In genomic region chr5:176379881-176380280, GRCh38 we compare ENCODE assay signal across 21 cellular contexts. TPM values are rescaled to one million over a fixed set of nuclear protein-coding genes. Genes with fewer than 3 reads are reported as not detected.
DNase-seq lines count a peak whose midpoint lies in the region; ATAC-seq, FAIRE-seq and TF ChIP-seq lines count a peak whose summit lies in the region.
"Had no signal": no experiment of that assay in that cellular context is flagged by ENCODE, and none has a peak within 500 bp of the region (broad histone marks: within the 10 kb centered on the region; RNA-seq: fewer than 3 reads in every experiment).

No MANE protein-coding gene starts in this region.

- H4K91ac ChIP-seq in trophoblast cell (ENCODE audit: low read depth, low read length), result no peak overlapping the region

- H3K9me1 ChIP-seq in K562 (ENCODE audit: control insufficient read depth, insufficient read depth, low read length), result no peaks in the 10 kb centered on the region

- no peak overlapping the region for H3K4ac ChIP-seq in trophoblast cell (ENCODE audit: low read depth, low read length)

- peak; percentile 51 for ATAC-seq in GM18498 (IDR thresholded peaks at IDR 0.05; ENCODE audit: unreplicated experiment)
- ATAC-seq in HG02678 (IDR thresholded peaks at IDR 0.05; ENCODE audit: unreplicated experiment), result peak; percentile 47
- no peak for ATAC-seq in K562
- ATAC-seq: activated CD4-positive, CD25-positive, alpha-beta regulatory T cell treated with anti-CD3 and anti-CD28 coated beads, Interleukin-2, amount 50 U/mL, for 24 hours had no signal

- BruUV-seq in K562 (replicated peaks; lab: Mats Ljungman, UMichigan), result no TSS peak

- no peak for TF ChIP-seq EP300 in K562 (IDR thresholded peaks at IDR 0.05; ENCODE audit: low read length)

- H3K27me3 ChIP-seq in K562 (ENCODE audit: control insufficient read depth in 2 of 2, insufficient read depth in 2 of 2, low read length in 2 of 2) (no peaks in the 10 kb centered on the region), trophoblast cell (ENCODE audit: insufficient read depth, low read length) (no peaks in the 10 kb centered on the region)
- H3K27me3 ChIP-seq: Peyer's patch, right atrium auricular region had no signal

- no peak overlapping the region for H3K9ac ChIP-seq in K562 (ENCODE audit: insufficient read depth in 1 of 2, low read depth in 2 of 2, low read length in 2 of 2)
- no peak overlapping the region for H3K9ac ChIP-seq in trophoblast cell (ENCODE audit: low read length)

- no peak overlapping the region for H3K18ac ChIP-seq in trophoblast cell (ENCODE audit: low read length)

- POLR2A ChIA-PET in K562 (lab: Yijun Ruan, JAX), result interaction anchor here (0.9 to 1.2 kb wide), 2 partner anchors 12 to 86 kb away, joined by 4 read pairs; no protein-coding TSS in a partner anchor

- in situ Hi-C loops in K562 (cut with MboI), result no loop called here

- no peak for FAIRE-seq in K562 (lab: Jason Lieb, UNC)
- FAIRE-seq: G401.6 had no signal

- no peak for TF ChIP-seq CTCF in K562 (IDR thresholded peaks at IDR 0.05 in 2 of 3, conservative IDR thresholded peaks at IDR 0.05 in 1 of 3; ENCODE audit: insufficient read depth in 2 of 3, low read depth in 1 of 3, low read length in 3 of 3)

- H4K20me1 ChIP-seq in K562 (replicated peaks; ENCODE audit: control insufficient read depth, insufficient read depth, low read length), result no peaks in the 10 kb centered on the region

- H2AK5ac ChIP-seq in trophoblast cell (ENCODE audit: low read length), result no peak overlapping the region

- H2AFZ ChIP-seq in K562 (ENCODE audit: low read depth, low read length) (no peak overlapping the region), trophoblast cell (ENCODE audit: insufficient read depth, low read length, poor library complexity) (no peak overlapping the region)

- H3K79me1 ChIP-seq in trophoblast cell (ENCODE audit: low read length), result no peaks in the 10 kb centered on the region

- no peak for TF ChIP-seq POLR2A in K562 (conservative IDR thresholded peaks at IDR 0.05)

- H3K27ac ChIP-seq in K562 (ENCODE audit: extremely low read depth, low read depth, low read length), result no peak overlapping the region
- H3K27ac ChIP-seq in trophoblast cell (ENCODE audit: low read depth, low read length), result no peak overlapping the region
- H3K27ac ChIP-seq: HL-60, Peyer's patch had no signal

- H3K36me3 ChIP-seq in K562 (ENCODE audit: control insufficient read depth, insufficient read depth, low read length) (peaks cover 49% of the 10 kb centered on the region), trophoblast cell (ENCODE audit: control insufficient read depth in 1 of 2, insufficient read depth in 2 of 2, low read length in 2 of 2) (peaks cover 27 to 34% of the 10 kb centered on the region in 2 experiments)

- H4K8ac ChIP-seq in trophoblast cell (ENCODE audit: low read depth, low read length), result no peak overlapping the region

- H3K4me2 ChIP-seq in K562 (ENCODE audit: insufficient read depth, low read length), result no peak overlapping the region
- no peak overlapping the region for H3K4me2 ChIP-seq in trophoblast cell (ENCODE audit: low read length)

- CTCF ChIA-PET in K562 (lab: Yijun Ruan, JAX; ENCODE audit: low intra/inter-chr PET ratio), result no interaction called here

- H3K4me1 ChIP-seq in K562 (replicated peaks in 1 of 2; ENCODE audit: control insufficient read depth in 2 of 2, insufficient read depth in 2 of 2, low read length in 2 of 2) (peaks cover 0 to 4% of the 10 kb centered on the region in 2 experiments; a peak in 1 of 5 replicates), trophoblast cell (ENCODE audit: control insufficient read depth in 1 of 2, insufficient read depth in 2 of 2, low read length in 2 of 2) (no peaks in the 10 kb centered on the region)
- H3K4me1 ChIP-seq: Peyer's patch had no signal

- no peak overlapping the region for H3K14ac ChIP-seq in trophoblast cell (ENCODE audit: low read length)

- H3K79me2 ChIP-seq in K562 (ENCODE audit: control insufficient read depth, insufficient read depth, low read length) (peaks cover 2% of the 10 kb centered on the region; the same call in 1 of the 3 replicates), trophoblast cell (ENCODE audit: control insufficient read depth, insufficient read depth, low read length, poor library complexity) (no peaks in the 10 kb centered on the region)

- no peaks in the 10 kb centered on the region for H3K9me3 ChIP-seq in K562 (replicated peaks; ENCODE audit: control insufficient read depth, insufficient read depth, low read depth, low read length)
- H3K9me3 ChIP-seq in trophoblast cell (ENCODE audit: insufficient read depth, low read depth, low read length), result peaks cover 5% of the 10 kb centered on the region
- H3K9me3 ChIP-seq: Peyer's patch, right atrium auricular region had no signal

- no peak overlapping the region for H2BK5ac ChIP-seq in trophoblast cell (ENCODE audit: low read depth, low read length, poor library complexity)

- DNase-seq in NAMALWA (ENCODE audit: low spot score) (peak; percentile 55), K562 (ENCODE audit: extremely low read depth in 1 of 4, low spot score in 3 of 4) (no peak), inferior parietal cortex (ENCODE audit: extremely low spot score) (no peak), NCI-H146 treated with DMSO at 0.1 percent for 48 hours (lab: John Stamatoyannopoulos, UW; ENCODE audit: unreplicated experiment) (no peak), trophoblast cell (no peak)
- no peak for DNase-seq in activated CD4-positive, alpha-beta T cell treated with anti-CD3 and anti-CD28 coated beads, Interleukin-2, amount 50 U/mL, for 48 hours
- DNase-seq: activated CD8-positive, alpha-beta memory T cell treated with anti-CD3 and anti-CD28 coated beads, Interleukin-2, amount 50 U/mL, for 48 hours; activated naive CD4-positive, alpha-beta T cell treated with anti-CD3 and anti-CD28 coated beads, Interleukin-2, amount 10 ng/mL, durations not matched to agents 7 days and 5 days; Calu3; glutamatergic neuron; H7; NCI-H1436 treated with DMSO at 0.1 percent for 48 hours; NCI-H226; Peyer's patch; stimulated activated CD4-positive, alpha-beta T cell treated with anti-CD3 and anti-CD28 coated beads, Interleukin-2, amount 100 ng/mL, for 24 hours had no signal

- TF ChIP-seq RAD21 in K562 (CRISPR knock-in tag; conservative IDR thresholded peaks at IDR 0.05 in 1 of 2, IDR thresholded peaks at IDR 0.05 in 1 of 2), result no peak

- H3K4me3 ChIP-seq in K562 (no peak overlapping the region), trophoblast cell (ENCODE audit: low read depth, low read length) (no peak overlapping the region)
- H3K4me3 ChIP-seq: Peyer's patch, right atrium auricular region had no signal

- H4K12ac ChIP-seq in trophoblast cell (ENCODE audit: low read depth, low read length), result no peak overlapping the region

- intact Hi-C loops in K562 (cut with micrococcal nuclease), result no loop called here

- no peak overlapping the region for H2BK120ac ChIP-seq in trophoblast cell (ENCODE audit: insufficient read depth, low read length, poor library complexity)

- no peak overlapping the region for H2BK12ac ChIP-seq in trophoblast cell (ENCODE audit: low read length)

- WGBS in K562 (ENCODE audit: insufficient coverage, low coverage, missing lambda C conversion rate), result 51% methylated on average over 3 of the region's 3 CpGs
- no CpG with 5 or more reads among the region's 3 CpGs for WGBS in trophoblast cell (ENCODE audit: extremely low coverage, insufficient coverage, insufficient read length)

- H3K23ac ChIP-seq in trophoblast cell (ENCODE audit: low read length), result no peak overlapping the region

RNA-seq across cellular contexts. Expression of gene NOP16, which starts 8.5 kb away (rescaled TPM):
- total RNA-seq in K562 (2011; cell fraction: chromatin; rRNA removed; ENCODE audit: low replicate concordance), result 76.0 and 149 TPM in 2 replicates
- 135 and 143 TPM in 2 replicates for total RNA-seq in K562 (2011; cell fraction: nucleolus; rRNA removed)
- total RNA-seq in K562 (2011; cell fraction: nucleoplasm; rRNA removed), result 111 and 128 TPM in 2 replicates
- total RNA-seq in K562 (2014; rRNA removed), result 92.5 and 116 TPM in 2 replicates
- total RNA-seq in K562 (2014; rRNA removed; fragmentation: Illumina TruSeq; extraction: Trizol), result 80.3 and 98.2 TPM in 2 replicates
- 143 and 148 TPM in 2 replicates for total RNA-seq in K562 (2015; rRNA removed; fragmentation: Illumina TruSeq; extraction: Trizol)
- total RNA-seq in K562 (2021), result 116 and 120 TPM in 2 replicates
- polyA plus RNA-seq in K562 (2011; rRNA removed), result 121 and 136 TPM in 2 replicates
- polyA plus RNA-seq in K562 (2011; cell fraction: cytosol; rRNA removed), result 104 and 115 TPM in 2 replicates
- 133 and 168 TPM in 2 replicates for polyA plus RNA-seq in K562 (2011; cell fraction: nucleus; rRNA removed)
- polyA plus RNA-seq in K562 (2012), result 49.6 and 125 TPM in 2 replicates
- polyA plus RNA-seq in K562 (2014; fragmentation: Illumina TruSeq; extraction: Trizol), result 161 and 166 TPM in 2 replicates
- polyA plus RNA-seq in K562 (2014; fragmentation: Nextera tagmentation; extraction: Ambion mirVana), result 100 to 1,000 TPM; 183 to 342 TPM
- polyA plus RNA-seq in K562 (2014; rRNA removed), result 174 and 221 TPM in 2 replicates
- polyA minus RNA-seq in K562 (2011; rRNA and poly(A)+ RNA removed), result 60.7 and 71.9 TPM in 2 replicates
- 42.1 and 58.9 TPM in 2 replicates for polyA minus RNA-seq in K562 (2011; cell fraction: cytosol; rRNA and poly(A)+ RNA removed)
- 83.7 and 100 TPM in 2 replicates for polyA minus RNA-seq in K562 (2011; cell fraction: nucleus; rRNA and poly(A)+ RNA removed)
- 27.9 and 28.9 TPM in 2 replicates for polyA plus RNA-seq in trophoblast cell (2013)

RNA-seq across cellular contexts. Expression of gene HIGD2A, which starts 8.7 kb away (rescaled TPM):
- total RNA-seq in K562 (2011; cell fraction: chromatin; rRNA removed; ENCODE audit: low replicate concordance), result 8.9 and 23.0 TPM in 2 replicates
- total RNA-seq in K562 (2011; cell fraction: nucleolus; rRNA removed), result 31.7 and 39.2 TPM in 2 replicates
- total RNA-seq in K562 (2011; cell fraction: nucleoplasm; rRNA removed), result 38.3 and 59.1 TPM in 2 replicates
- total RNA-seq in K562 (2014; rRNA removed) (193 and 230 TPM in 2 replicates), K562 (2014; rRNA removed; fragmentation: Illumina TruSeq; extraction: Trizol) (86.1 and 94.7 TPM in 2 replicates), K562 (2015; rRNA removed; fragmentation: Illumina TruSeq; extraction: Trizol) (161 and 163 TPM in 2 replicates), K562 (2021) (150 and 154 TPM in 2 replicates)
- polyA plus RNA-seq in K562 (2011; rRNA removed) (121 and 166 TPM in 2 replicates), K562 (2014; fragmentation: Illumina TruSeq; extraction: Trizol) (144 and 249 TPM in 2 replicates), K562 (2014; fragmentation: Nextera tagmentation; extraction: Ambion mirVana) (100 to 1,000 TPM; 232 to 235 TPM), K562 (2014; rRNA removed) (264 and 272 TPM in 2 replicates)
- polyA plus RNA-seq in K562 (2011; cell fraction: cytosol; rRNA removed), result 306 and 470 TPM in 2 replicates
- 70.5 and 75.2 TPM in 2 replicates for polyA plus RNA-seq in K562 (2011; cell fraction: nucleus; rRNA removed)
- 187 and 315 TPM in 2 replicates for polyA plus RNA-seq in K562 (2012)
- 38.5 and 45.4 TPM in 2 replicates for polyA minus RNA-seq in K562 (2011; rRNA and poly(A)+ RNA removed)
- polyA minus RNA-seq in K562 (2011; cell fraction: cytosol; rRNA and poly(A)+ RNA removed), result 64.4 and 107 TPM in 2 replicates
- 21.5 and 40.7 TPM in 2 replicates for polyA minus RNA-seq in K562 (2011; cell fraction: nucleus; rRNA and poly(A)+ RNA removed)
- 172 and 175 TPM in 2 replicates for polyA plus RNA-seq in trophoblast cell (2013)

RNA-seq across cellular contexts. Expression of gene ARL10, which starts 14.6 kb away (rescaled TPM):
- 0.05 and 0.53 TPM in 2 replicates for total RNA-seq in K562 (2011; cell fraction: chromatin; rRNA removed; ENCODE audit: low replicate concordance)
- total RNA-seq in K562 (2011; cell fraction: nucleolus; rRNA removed), result not detected in 2 replicates
- 0.07 and 0.08 TPM in 2 replicates for total RNA-seq in K562 (2011; cell fraction: nucleoplasm; rRNA removed)
- total RNA-seq in K562 (2014; rRNA removed) (2.0 TPM in 1 of 2 replicates, not detected in the other), K562 (2014; rRNA removed; fragmentation: Illumina TruSeq; extraction: Trizol) (0.40 TPM in 1 of 2 replicates, not detected in the other), K562 (2015; rRNA removed; fragmentation: Illumina TruSeq; extraction: Trizol) (0.40 and 0.45 TPM in 2 replicates), K562 (2021) (0.38 and 1.2 TPM in 2 replicates)
- polyA plus RNA-seq in K562 (2011; rRNA removed) (0.01 and 0.11 TPM in 2 replicates), K562 (2014; fragmentation: Illumina TruSeq; extraction: Trizol) (0.69 TPM in 1 of 2 replicates, not detected in the other), K562 (2014; fragmentation: Nextera tagmentation; extraction: Ambion mirVana) (under 1 TPM; under 0.01 to 0.31 TPM), K562 (2014; rRNA removed) (not detected in 2 replicates)
- under 0.01 TPM in 1 of 2 replicates, not detected in the other for polyA plus RNA-seq in K562 (2011; cell fraction: cytosol; rRNA removed)
- polyA plus RNA-seq in K562 (2011; cell fraction: nucleus; rRNA removed), result 0.03 and 0.46 TPM in 2 replicates
- polyA plus RNA-seq in K562 (2012), result 0.03 and 0.34 TPM in 2 replicates
- polyA minus RNA-seq in K562 (2011; rRNA and poly(A)+ RNA removed), result 0.35 TPM in 1 of 2 replicates, not detected in the other
- not detected in 2 replicates for polyA minus RNA-seq in K562 (2011; cell fraction: cytosol; rRNA and poly(A)+ RNA removed)
- polyA minus RNA-seq in K562 (2011; cell fraction: nucleus; rRNA and poly(A)+ RNA removed), result not detected in 2 replicates
- 3.0 and 3.7 TPM in 2 replicates for polyA plus RNA-seq in trophoblast cell (2013)

RNA-seq across cellular contexts. Expression of gene KIAA1191, which starts 18.3 kb away (rescaled TPM):
- 94.0 and 114 TPM in 2 replicates for total RNA-seq in K562 (2011; cell fraction: chromatin; rRNA removed; ENCODE audit: low replicate concordance)
- 63.4 and 68.9 TPM in 2 replicates for total RNA-seq in K562 (2011; cell fraction: nucleolus; rRNA removed)
- 87.3 and 103 TPM in 2 replicates for total RNA-seq in K562 (2011; cell fraction: nucleoplasm; rRNA removed)
- total RNA-seq in K562 (2014; rRNA removed), result 37.4 and 48.6 TPM in 2 replicates
- total RNA-seq in K562 (2014; rRNA removed; fragmentation: Illumina TruSeq; extraction: Trizol), result 35.0 and 36.3 TPM in 2 replicates
- total RNA-seq in K562 (2015; rRNA removed; fragmentation: Illumina TruSeq; extraction: Trizol), result 39.8 and 41.8 TPM in 2 replicates
- 46.6 and 47.4 TPM in 2 replicates for total RNA-seq in K562 (2021)
- 50.4 and 69.7 TPM in 2 replicates for polyA plus RNA-seq in K562 (2011; rRNA removed)
- polyA plus RNA-seq in K562 (2011; cell fraction: cytosol; rRNA removed), result 63.7 and 84.2 TPM in 2 replicates
- 51.5 and 52.6 TPM in 2 replicates for polyA plus RNA-seq in K562 (2011; cell fraction: nucleus; rRNA removed)
- polyA plus RNA-seq in K562 (2012), result 43.4 and 52.5 TPM in 2 replicates
- polyA plus RNA-seq in K562 (2014; fragmentation: Illumina TruSeq; extraction: Trizol), result 69.6 and 80.2 TPM in 2 replicates
- 10 to 100 TPM; 31.0 to 56.5 TPM for polyA plus RNA-seq in K562 (2014; fragmentation: Nextera tagmentation; extraction: Ambion mirVana)
- 45.7 and 48.1 TPM in 2 replicates for polyA plus RNA-seq in K562 (2014; rRNA removed)
- 46.0 and 51.2 TPM in 2 replicates for polyA minus RNA-seq in K562 (2011; rRNA and poly(A)+ RNA removed)
- 33.3 and 34.1 TPM in 2 replicates for polyA minus RNA-seq in K562 (2011; cell fraction: cytosol; rRNA and poly(A)+ RNA removed)
- polyA minus RNA-seq in K562 (2011; cell fraction: nucleus; rRNA and poly(A)+ RNA removed), result 28.7 and 41.0 TPM in 2 replicates
- polyA plus RNA-seq in trophoblast cell (2013), result 60.9 and 62.1 TPM in 2 replicates

RNA-seq across cellular contexts. Expression of gene CLTB, which starts 36.5 kb away (rescaled TPM):
- total RNA-seq in K562 (2011; cell fraction: chromatin; rRNA removed; ENCODE audit: low replicate concordance), result 8.7 and 27.7 TPM in 2 replicates
- 17.0 and 19.1 TPM in 2 replicates for total RNA-seq in K562 (2011; cell fraction: nucleolus; rRNA removed)
- 18.7 and 31.4 TPM in 2 replicates for total RNA-seq in K562 (2011; cell fraction: nucleoplasm; rRNA removed)
- total RNA-seq in K562 (2014; rRNA removed) (111 and 117 TPM in 2 replicates), K562 (2014; rRNA removed; fragmentation: Illumina TruSeq; extraction: Trizol) (15.2 and 17.4 TPM in 2 replicates), K562 (2015; rRNA removed; fragmentation: Illumina TruSeq; extraction: Trizol) (39.0 and 39.7 TPM in 2 replicates), K562 (2021) (54.7 and 69.0 TPM in 2 replicates)
- polyA plus RNA-seq in K562 (2011; rRNA removed) (33.1 and 41.1 TPM in 2 replicates), K562 (2014; fragmentation: Illumina TruSeq; extraction: Trizol) (31.4 and 55.9 TPM in 2 replicates), K562 (2014; fragmentation: Nextera tagmentation; extraction: Ambion mirVana) (1 to 10 TPM; 1.8 to 3.5 TPM), K562 (2014; rRNA removed) (84.2 and 84.6 TPM in 2 replicates)
- 47.3 and 113 TPM in 2 replicates for polyA plus RNA-seq in K562 (2011; cell fraction: cytosol; rRNA removed)
- polyA plus RNA-seq in K562 (2011; cell fraction: nucleus; rRNA removed), result 28.1 and 43.0 TPM in 2 replicates
- polyA plus RNA-seq in K562 (2012), result 55.6 and 65.9 TPM in 2 replicates
- 17.0 and 24.2 TPM in 2 replicates for polyA minus RNA-seq in K562 (2011; rRNA and poly(A)+ RNA removed)
- polyA minus RNA-seq in K562 (2011; cell fraction: cytosol; rRNA and poly(A)+ RNA removed), result 25.4 and 28.5 TPM in 2 replicates
- polyA minus RNA-seq in K562 (2011; cell fraction: nucleus; rRNA and poly(A)+ RNA removed), result 7.8 and 8.3 TPM in 2 replicates
- polyA plus RNA-seq in trophoblast cell (2013), result 128 and 137 TPM in 2 replicates
